ENCODE assay signal across 22 cellular contexts in genomic region chr9:115141612-115142011, GRCh38. TPM values are rescaled to one million over a fixed set of nuclear protein-coding genes. Genes with fewer than 3 reads are reported as not detected.
"Had no signal": no experiment of that assay in that cellular context is flagged by ENCODE, and none has a peak within 500 bp of the region (broad histone marks: within the 10 kb centered on the region; RNA-seq: fewer than 3 reads in every experiment).

No MANE protein-coding gene starts in this region.

- H3K27ac ChIP-seq: heart left ventricle, lower lobe of right lung, uterus had no signal

- DNase-seq: activated CD4-positive, alpha-beta T cell treated with anti-CD3 and anti-CD28 coated beads for 1 hour; activated naive CD8-positive, alpha-beta T cell treated with anti-CD3 and anti-CD28 coated beads for 36 hours; activated T-cell treated with anti-CD3 and anti-CD28 coated beads, Interleukin-2, amount 50 U/mL, for 1 hour; effector CD4-positive, alpha-beta T cell; heart left ventricle; kidney; lower lobe of right lung; naive B cell; occipital lobe; posterior cingulate gyrus; small intestine; stimulated activated CD4-positive, alpha-beta T cell treated with anti-CD3 and anti-CD28 coated beads, Interleukin-2, amount 100 ng/mL, for 24 hours; T-helper 9 cell; trophoblast cell; uterus had no signal

- H3K9me3 Mint-ChIP-seq: activated naive CD8-positive, alpha-beta T cell treated with anti-CD3 and anti-CD28 coated beads for 36 hours; activated T-helper 17 cell treated with anti-CD3 and anti-CD28 coated beads, Interleukin-2, amount 50 U/mL, for 72 hours; dendritic cell treated with granulocyte-macrophage colony-stimulating factor and Interleukin-4, amounts not matched to agents 40 ng/mL and 50 ng/mL, for 4 days; stimulated activated memory B cell treated with anti-CD40 and anti-IgM and Interleukin-4, amounts not matched to agents 10 μg/mL and 1 μg/mL and 100 μg/mL, for 72 hours had no signal

- H3K4me1 Mint-ChIP-seq: naive B cell; neural crest cell; stimulated activated memory B cell treated with anti-CD40 and anti-IgM and Interleukin-4, amounts not matched to agents 10 μg/mL and 1 μg/mL and 100 μg/mL, for 72 hours had no signal

- H3K36me3 Mint-ChIP-seq: activated naive CD8-positive, alpha-beta T cell treated with anti-CD3 and anti-CD28 coated beads for 36 hours; naive B cell; stimulated activated memory B cell treated with anti-CD40 and anti-IgM and Interleukin-4, amounts not matched to agents 10 μg/mL and 1 μg/mL and 100 μg/mL, for 72 hours had no signal

- H3K9me3 ChIP-seq: heart left ventricle, lower lobe of right lung, uterus had no signal

- H3K4me3 Mint-ChIP-seq: activated naive CD8-positive, alpha-beta T cell treated with anti-CD3 and anti-CD28 coated beads for 36 hours; activated T-helper 17 cell treated with anti-CD3 and anti-CD28 coated beads, Interleukin-2, amount 50 U/mL, for 72 hours; dendritic cell treated with granulocyte-macrophage colony-stimulating factor and Interleukin-4, amounts not matched to agents 40 ng/mL and 50 ng/mL, for 4 days; naive B cell; neural crest cell; stimulated activated memory B cell treated with anti-CD40 and anti-IgM and Interleukin-4, amounts not matched to agents 10 μg/mL and 1 μg/mL and 100 μg/mL, for 72 hours had no signal

- ATAC-seq: heart left ventricle; left lobe of liver; lower lobe of right lung; sciatic nerve; stimulated activated memory B cell treated with anti-CD40 and anti-IgM and Interleukin-4, amounts not matched to agents 10 μg/mL and 1 μg/mL and 100 μg/mL, for 72 hours had no signal

- H3K27me3 ChIP-seq: uterus had no signal

- H3K4me1 ChIP-seq: heart left ventricle, lower lobe of right lung had no signal

- FAIRE-seq: endometrium, kidney, small intestine had no signal

- H3K36me3 ChIP-seq: heart left ventricle, lower lobe of right lung, uterus had no signal

- H3K27ac Mint-ChIP-seq: activated naive CD8-positive, alpha-beta T cell treated with anti-CD3 and anti-CD28 coated beads for 36 hours; activated T-helper 17 cell treated with anti-CD3 and anti-CD28 coated beads, Interleukin-2, amount 50 U/mL, for 72 hours; dendritic cell treated with granulocyte-macrophage colony-stimulating factor and Interleukin-4, amounts not matched to agents 40 ng/mL and 50 ng/mL, for 4 days; naive B cell; stimulated activated memory B cell treated with anti-CD40 and anti-IgM and Interleukin-4, amounts not matched to agents 10 μg/mL and 1 μg/mL and 100 μg/mL, for 72 hours had no signal

- H3K4me3 ChIP-seq: heart left ventricle, lower lobe of right lung, uterus had no signal

RNA-seq across cellular contexts. Expression of gene TNC, which starts 23.7 kb away (rescaled TPM):
- total RNA-seq: activated T-helper 17 cell treated with anti-CD3 and anti-CD28 coated beads, Interleukin-2, amount 50 U/mL, for 72 hours had no signal
